Comparison of ENCODE assay signal across 8 cellular contexts in the genomic region with DNA sequence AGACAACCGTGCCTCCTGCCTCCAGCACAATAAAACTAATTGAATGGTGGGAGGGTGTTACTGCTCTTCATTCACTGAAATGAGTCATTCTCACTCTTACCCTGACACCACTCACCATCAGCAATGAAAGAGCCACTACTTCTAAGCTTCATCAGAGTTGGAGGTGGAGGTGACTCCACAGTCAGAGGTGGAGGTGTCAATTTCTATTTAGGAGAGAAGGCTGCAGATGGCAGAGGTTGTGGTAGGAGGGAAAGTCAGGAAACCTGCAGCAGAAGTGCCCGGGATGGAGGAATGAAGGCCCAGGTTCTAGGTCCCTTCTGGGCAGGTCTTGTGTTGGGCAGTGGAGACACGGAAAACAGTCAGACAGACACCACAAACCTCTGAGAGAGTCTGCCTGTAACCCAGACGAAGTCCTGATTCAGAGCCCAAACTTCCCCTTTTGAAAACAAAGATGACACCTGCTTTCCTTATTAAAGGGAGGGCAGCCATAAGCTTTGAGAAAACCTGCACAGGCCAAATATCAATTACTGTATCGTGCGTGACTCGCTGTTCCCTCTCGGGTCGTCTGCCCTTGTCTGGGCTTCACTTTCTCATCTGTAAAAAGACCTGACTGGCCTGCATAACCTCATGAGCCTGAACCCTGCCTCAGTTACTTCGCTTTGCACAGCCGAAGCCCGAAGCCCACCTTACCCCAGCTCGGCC. TPM values are rescaled to one million over a fixed set of nuclear protein-coding genes. Genes with fewer than 3 reads are reported as not detected.
A peak's percentile ranks its signal among the peaks of the same experiment; 100 is the strongest.
DNase-seq lines count a peak whose midpoint lies in the region; ATAC-seq and TF ChIP-seq lines count a peak whose summit lies in the region.

No MANE protein-coding gene starts in this region.

- H3K4me3 Mint-ChIP-seq in activated B cell treated with CpG ODN at 0.5 μM for 24 hours: peak overlapping the region; percentile 94

- H3K27me3 ChIP-seq in rectal smooth muscle tissue (ENCODE audit: control insufficient read depth, insufficient read depth, low read length): no peaks in the 10 kb centered on the region

- no peaks in the 10 kb centered on the region for H3K36me3 ChIP-seq in rectal smooth muscle tissue (ENCODE audit: control insufficient read depth, insufficient read depth, low read length)

- H3K27me3 Mint-ChIP-seq in activated B cell treated with CpG ODN at 0.5 μM for 24 hours: no peaks in the 10 kb centered on the region

- no peaks in the 10 kb centered on the region for H3K9me3 Mint-ChIP-seq in activated B cell treated with CpG ODN at 0.5 μM for 24 hours

- peak overlapping the region; percentile 24 for H3K9ac ChIP-seq in rectal smooth muscle tissue (ENCODE audit: low read length)

- peaks cover 14% of the 10 kb centered on the region for H3K36me3 Mint-ChIP-seq in activated B cell treated with CpG ODN at 0.5 μM for 24 hours (ENCODE audit: low read depth)

- ATAC-seq in activated B cell treated with CpG ODN at 0.5 μM for 24 hours (ENCODE audit: low read depth) (peak; percentile 14), HG02763 (IDR thresholded peaks at IDR 0.05; ENCODE audit: unreplicated experiment) (no peak), GM19467 (IDR thresholded peaks at IDR 0.05; ENCODE audit: unreplicated experiment) (no peak)

- CTCF ChIA-PET in activated B cell treated with CpG ODN at 0.5 μM for 24 hours (lab: Charles Lee): interaction anchor here (1.0 to 1.1 kb wide), 2 partner anchors 288 to 358 kb away, joined by 3 to 4 read pairs; no protein-coding TSS in a partner anchor

- H3K27ac Mint-ChIP-seq in activated B cell treated with CpG ODN at 0.5 μM for 24 hours: peak overlapping the region; percentile 92

- DNase-seq in AG10803 (ENCODE audit: low read depth) (no peak), HK-2 (ENCODE audit: unreplicated experiment) (peak; percentile 20), activated B cell treated with CpG ODN at 0.5 μM for 24 hours (peak; percentile 24), fibroblast of pulmonary artery (ENCODE audit: low read depth) (no peak)
- no peak for DNase-seq in activated CD4-positive, CD25-positive, alpha-beta regulatory T cell (lab: John Stamatoyannopoulos, UW)

- peak overlapping the region; percentile 76 for H3K27ac ChIP-seq in rectal smooth muscle tissue (ENCODE audit: low read depth, low read length)

- no peak for TF ChIP-seq CTCF in AG10803 (conservative IDR thresholded peaks at IDR 0.05; ENCODE audit: low read length)
- no peak for TF ChIP-seq CTCF in activated B cell treated with CpG ODN at 0.5 μM for 24 hours (IDR thresholded peaks at IDR 0.05)
- no peak for TF ChIP-seq CTCF in fibroblast of pulmonary artery (IDR thresholded peaks at IDR 0.05; ENCODE audit: low read length, missing control alignments)

- POLR2A ChIA-PET in activated B cell treated with CpG ODN at 0.5 μM for 24 hours (lab: Charles Lee): interaction anchor here (0.5 to 1.7 kb wide), 3 partner anchors 66 to 312 kb away, joined by 3 to 12 read pairs (median 7); partner anchors contain the start of genes DRC3 and TOM1L2

- peaks cover 60% of the 10 kb centered on the region for H3K4me1 Mint-ChIP-seq in activated B cell treated with CpG ODN at 0.5 μM for 24 hours

- H3K4me3 ChIP-seq in AG10803 (ENCODE audit: low read length): peak overlapping the region; percentile 74
- H3K4me3 ChIP-seq in fibroblast of pulmonary artery (replicated peaks; ENCODE audit: low read depth, low read length): peak overlapping the region; percentile 91
- H3K4me3 ChIP-seq in rectal smooth muscle tissue (ENCODE audit: low read length): peak overlapping the region; percentile 93

- intact Hi-C loops in activated B cell treated with CpG ODN at 0.5 μM for 24 hours (cut with micrococcal nuclease): loop anchor here (2.0 to 10.0 kb wide), 8 partner anchors 49 to 733 kb away; partner anchors contain the start of genes ALKBH5, DRG2, NT5M and SMCR8

- peaks cover 14% of the 10 kb centered on the region for H3K4me1 ChIP-seq in rectal smooth muscle tissue (ENCODE audit: control insufficient read depth, insufficient read depth, low read length)

RNA-seq across cellular contexts. Expression of gene ATPAF2, which starts 0.7 kb away (rescaled TPM):
- 60.7 and 69.1 TPM in 2 replicates for total RNA-seq in activated B cell treated with CpG ODN at 0.5 μM for 24 hours

RNA-seq across cellular contexts. Expression of gene GID4, which starts 0.9 kb away (rescaled TPM):
- 6.8 and 7.3 TPM in 2 replicates for total RNA-seq in activated B cell treated with CpG ODN at 0.5 μM for 24 hours

RNA-seq across cellular contexts. Expression of gene DRG2, which starts 49.4 kb away (rescaled TPM):
- 55.7 and 67.1 TPM in 2 replicates for total RNA-seq in activated B cell treated with CpG ODN at 0.5 μM for 24 hours

Comparison
In these comparisons a context has a peak if more than half of its experiments do, and no peak if none do; other contexts are left out.
1. DNase-seq: peak in HK-2 (single experiment) and activated B cell treated with CpG ODN at 0.5 μM for 24 hours (single experiment); none in AG10803 (single experiment), fibroblast of pulmonary artery (single experiment) and activated CD4-positive, CD25-positive, alpha-beta regulatory T cell (0 of 4).
2. Peak in every context shown above with its lines, with median percentiles within 50 percentile points of each other: H3K4me3 ChIP-seq.